28 cellular contexts compared by ENCODE assay signal in genomic region chrX:11265352-11265751, GRCh38. TPM values are rescaled to one million over a fixed set of nuclear protein-coding genes. Genes with fewer than 3 reads are reported as not detected.
A peak's percentile ranks its signal among the peaks of the same experiment; 100 is the strongest.
DNase-seq lines count a peak whose midpoint lies in the region; TF ChIP-seq lines count a peak whose summit lies in the region.
"Had no signal": no experiment of that assay in that cellular context is flagged by ENCODE, and none has a peak within 500 bp of the region (broad histone marks: within the 10 kb centered on the region; RNA-seq: fewer than 3 reads in every experiment).

No MANE protein-coding gene starts in this region.

- no peak overlapping the region for H4K8ac ChIP-seq in mesenchymal stem cell (ENCODE audit: low read length)

- H2AFZ ChIP-seq in ACC112 (ENCODE audit: low read length, unreplicated experiment) (peak overlapping the region; percentile 33), OCI-LY3 (ENCODE audit: low read depth, low read length) (peak overlapping the region; percentile 60; the same call in 1 of the 2 replicates), mesenchymal stem cell (ENCODE audit: low read depth, low read length) (no peak overlapping the region)

- no peak for TF ChIP-seq CTCF in OCI-LY3 (IDR thresholded peaks at IDR 0.05; ENCODE audit: low read depth, low read length)

- H3K4me1 ChIP-seq in ACC112 (ENCODE audit: control insufficient read depth, insufficient read depth, low read length, unreplicated experiment) (peaks cover 31% of the 10 kb centered on the region), OCI-LY3 (ENCODE audit: low read length) (peaks cover 16% of the 10 kb centered on the region), mesenchymal stem cell (ENCODE audit: control insufficient read depth, insufficient read depth, low read depth, low read length) (no peaks in the 10 kb centered on the region), skeletal muscle satellite cell (ENCODE audit: control insufficient read depth, insufficient read depth, low read length) (peaks cover 23% of the 10 kb centered on the region)

- H3K4ac ChIP-seq in mesenchymal stem cell (ENCODE audit: low read depth in 1 of 2, low read length in 2 of 2), result no peak overlapping the region

- DNase-seq in mesenchymal stem cell (no peak), medulla oblongata (ENCODE audit: extremely low spot score) (no peak), COR-L47 (lab: John Stamatoyannopoulos, UW) (no peak), NCI-H2107 treated with DMSO at 0.1 percent for 48 hours (lab: John Stamatoyannopoulos, UW; ENCODE audit: unreplicated experiment) (no peak)
- DNase-seq in stimulated activated CD4-positive, alpha-beta T cell treated with anti-CD3 and anti-CD28 coated beads, Interleukin-2, amount 100 ng/mL, for 48 hours, result no peak
- DNase-seq: activated CD4-positive, alpha-beta T cell treated with anti-CD3 and anti-CD28 coated beads for 36 hours; activated naive CD4-positive, alpha-beta T cell treated with anti-CD3 and anti-CD28 coated beads, Interleukin-2, amount 50 U/mL, for 16 hours; activated T-cell treated with anti-CD3 and anti-CD28 coated beads, Interleukin-2, amount 50 U/mL, for 72 hours; effector CD4-positive, alpha-beta T cell; GOT3; islet precursor cell; Kasumi-1; mammary epithelial cell; naive B cell; NCI-H187; NCI-H226; PC-3; SHP77 treated with DMSO at 0.1 percent for 48 hours; stimulated activated CD4-positive, alpha-beta T cell treated with anti-CD3 and anti-CD28 coated beads, Interleukin-4, amount 100 ng/mL, for 1 hour had no signal

- H3K9me3 ChIP-seq in OCI-LY3 (ENCODE audit: insufficient read depth, low read length), result no peaks in the 10 kb centered on the region
- no peaks in the 10 kb centered on the region for H3K9me3 ChIP-seq in mesenchymal stem cell (ENCODE audit: control insufficient read depth, low read length)
- H3K9me3 ChIP-seq in skeletal muscle satellite cell (replicated peaks; ENCODE audit: low read length), result no peaks in the 10 kb centered on the region
- H3K9me3 ChIP-seq: gastroesophageal sphincter had no signal

- H3K4me3 ChIP-seq in ACC112 (ENCODE audit: low read depth, low read length) (peak overlapping the region; percentile 21; the same call in 1 of the 2 replicates), OCI-LY3 (ENCODE audit: low read length) (peak overlapping the region; percentile 20), mesenchymal stem cell (ENCODE audit: insufficient read depth in 1 of 2, low read depth in 1 of 2, low read length in 2 of 2) (peak overlapping the region in 1 of 2 experiments; percentile 42), skeletal muscle satellite cell (ENCODE audit: low read length) (no peak overlapping the region)
- H3K4me3 ChIP-seq: gastroesophageal sphincter, skin epidermis had no signal

- H3K23ac ChIP-seq in mesenchymal stem cell (ENCODE audit: low read length in 2 of 2), result no peak overlapping the region

- H2AK5ac ChIP-seq in mesenchymal stem cell (ENCODE audit: low read length, severe bottlenecking), result no peak overlapping the region

- no peak overlapping the region for H2BK12ac ChIP-seq in mesenchymal stem cell (ENCODE audit: low read length in 2 of 2)

- H3K36me3 ChIP-seq in ACC112 (ENCODE audit: insufficient read depth, low read length) (no peaks in the 10 kb centered on the region), OCI-LY3 (replicated peaks; ENCODE audit: low read depth, low read length) (no peaks in the 10 kb centered on the region), mesenchymal stem cell (ENCODE audit: control insufficient read depth in 1 of 2, insufficient read depth in 2 of 2, low read depth in 1 of 2, low read length in 2 of 2) (no peaks in the 10 kb centered on the region), skeletal muscle satellite cell (ENCODE audit: insufficient read depth, low read length) (no peaks in the 10 kb centered on the region)
- H3K36me3 ChIP-seq: gastroesophageal sphincter had no signal

- H3K27me3 ChIP-seq in ACC112 (ENCODE audit: insufficient read depth, low read length) (no peaks in the 10 kb centered on the region), OCI-LY3 (ENCODE audit: low read depth, low read length) (no peaks in the 10 kb centered on the region), mesenchymal stem cell (ENCODE audit: control insufficient read depth in 1 of 2, insufficient read depth in 1 of 2, low read length in 2 of 2) (no peaks in the 10 kb centered on the region), skeletal muscle satellite cell (ENCODE audit: control insufficient read depth, insufficient read depth, low read length) (no peaks in the 10 kb centered on the region)
- H3K27me3 ChIP-seq: gastroesophageal sphincter had no signal

- H3K79me1 ChIP-seq in mesenchymal stem cell (replicated peaks; ENCODE audit: low read length, poor library complexity, severe bottlenecking), result no peaks in the 10 kb centered on the region

- no peak overlapping the region for H4K91ac ChIP-seq in mesenchymal stem cell (ENCODE audit: low read length)

- H3K9ac ChIP-seq in OCI-LY3 (ENCODE audit: low read length) (no peak overlapping the region), mesenchymal stem cell (ENCODE audit: low read length) (peak overlapping the region; percentile 79), skeletal muscle satellite cell (ENCODE audit: low read depth, low read length) (peak overlapping the region; percentile 27)

- WGBS in mesenchymal stem cell, result 69% methylated on average over 1 of the region's 3 CpGs

- H3K14ac ChIP-seq in mesenchymal stem cell (ENCODE audit: low read length in 2 of 2), result no peak overlapping the region

- no peaks in the 10 kb centered on the region for H4K20me1 ChIP-seq in OCI-LY3 (ENCODE audit: insufficient read depth, low read length)

- H2BK15ac ChIP-seq in mesenchymal stem cell (ENCODE audit: low read depth, poor library complexity, severe bottlenecking), result no peak overlapping the region

- H3K27ac ChIP-seq in ACC112 (ENCODE audit: low read depth, low read length), result no peak overlapping the region
- H3K27ac ChIP-seq in OCI-LY3 (ENCODE audit: low read length), result no peak overlapping the region
- no peak overlapping the region for H3K27ac ChIP-seq in mesenchymal stem cell (ENCODE audit: low read length, poor library complexity, severe bottlenecking)

- no peak overlapping the region for H2BK5ac ChIP-seq in mesenchymal stem cell (ENCODE audit: low read depth, low read length, poor library complexity, severe bottlenecking)

- H3K4me2 ChIP-seq in OCI-LY3 (ENCODE audit: low read length) (peak overlapping the region; percentile 52), mesenchymal stem cell (ENCODE audit: low read length, poor library complexity, severe bottlenecking) (no peak overlapping the region), skeletal muscle satellite cell (ENCODE audit: low read length) (peak overlapping the region; percentile 27)

- no peak overlapping the region for H3K18ac ChIP-seq in mesenchymal stem cell (ENCODE audit: low read depth in 1 of 2, low read length in 2 of 2)

- H2BK120ac ChIP-seq in mesenchymal stem cell (ENCODE audit: low read depth, low read length), result no peak overlapping the region

- H3K79me2 ChIP-seq in ACC112 (ENCODE audit: control insufficient read depth, insufficient read depth, low read length, unreplicated experiment) (no peaks in the 10 kb centered on the region), OCI-LY3 (ENCODE audit: low read length) (no peaks in the 10 kb centered on the region)

RNA-seq across cellular contexts. Expression of gene AMELX, which starts 27.9 kb away (rescaled TPM):
- polyA plus RNA-seq in mesenchymal stem cell (2013, experiment 1 of 2), result not detected
- polyA plus RNA-seq in mesenchymal stem cell (2013, experiment 2 of 2), result not detected
- not detected in 2 replicates for total RNA-seq in skeletal muscle satellite cell (2012; rRNA removed)
- total RNA-seq: activated CD4-positive, alpha-beta T cell treated with anti-CD3 and anti-CD28 coated beads for 36 hours; activated T-cell treated with anti-CD3 and anti-CD28 coated beads, Interleukin-2, amount 50 U/mL, for 72 hours; esophagus mucosa; gastroesophageal sphincter; mammary epithelial cell; PC-3; T-helper 1 cell treated with Interleukin-12 subunit alpha and Interleukin-12 subunit beta and Interleukin-4 antibody, amounts not matched to agents 30 ng/mL and 1 ng/mL, for 36 hours had no signal
- polyA plus RNA-seq: AG04450, CD14-positive monocyte, mammary epithelial cell had no signal
